9 cellular contexts compared by ENCODE assay signal in the genomic region with DNA sequence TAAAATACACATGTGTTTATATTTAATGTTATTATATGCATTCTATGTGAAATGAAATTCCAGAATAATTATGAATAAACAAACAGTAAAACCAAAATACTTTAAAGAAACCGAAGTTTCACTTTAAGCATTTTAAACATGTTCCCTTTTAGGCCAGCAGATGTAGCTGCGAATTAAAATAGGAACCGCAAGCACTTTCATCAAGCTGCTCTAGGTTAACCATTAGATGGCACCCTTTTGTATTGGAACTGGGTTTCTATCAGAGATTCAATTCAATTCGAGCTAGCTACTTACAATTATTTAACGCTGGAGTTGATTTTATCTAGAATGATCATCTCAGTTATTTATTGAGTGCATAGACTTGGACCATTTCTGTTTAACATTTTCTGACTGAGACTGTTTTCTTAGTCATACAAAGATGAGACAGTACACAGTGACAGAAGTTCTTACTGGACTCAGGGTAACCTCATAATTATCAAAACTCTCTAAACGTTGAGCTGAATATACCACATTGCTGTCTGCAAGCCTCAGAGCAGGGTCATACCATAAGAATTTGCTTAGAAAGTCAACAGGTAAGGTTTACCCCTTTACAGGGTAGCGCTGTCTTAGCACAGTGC. TPM values are rescaled to one million over a fixed set of nuclear protein-coding genes. Genes with fewer than 3 reads are reported as not detected.
A peak's percentile ranks its signal among the peaks of the same experiment; 100 is the strongest.
DNase-seq lines count a peak whose midpoint lies in the region; ATAC-seq and TF ChIP-seq lines count a peak whose summit lies in the region.
"Had no signal": no experiment of that assay in that cellular context is flagged by ENCODE, and none has a peak within 500 bp of the region (broad histone marks: within the 10 kb centered on the region; RNA-seq: fewer than 3 reads in every experiment).

No MANE protein-coding gene starts in this region.

- H3K4me1 Mint-ChIP-seq in CD4-positive, CD25-positive, alpha-beta regulatory T cell, result peaks cover 3 to 17% (median 13%) of the 10 kb centered on the region in 4 donors

- no peaks in the 10 kb centered on the region for H3K27me3 ChIP-seq in CD4-positive, CD25-positive, alpha-beta regulatory T cell (ENCODE audit: control insufficient read depth, insufficient read depth, low read length)
- no peaks in the 10 kb centered on the region for H3K27me3 ChIP-seq in thyroid gland

- no peaks in the 10 kb centered on the region for H3K9me3 Mint-ChIP-seq in CD4-positive, CD25-positive, alpha-beta regulatory T cell
- H3K9me3 Mint-ChIP-seq: T-helper 1 cell treated with Interleukin-12 subunit alpha and Interleukin-12 subunit beta and Interleukin-4 antibody, amounts not matched to agents 30 μg/mL and 1 μg/mL, for 36 hours had no signal

- no peaks in the 10 kb centered on the region for H3K27me3 Mint-ChIP-seq in CD4-positive, CD25-positive, alpha-beta regulatory T cell

- H3K27ac Mint-ChIP-seq in CD4-positive, CD25-positive, alpha-beta regulatory T cell, result no peak overlapping the region
- H3K27ac Mint-ChIP-seq: T-helper 1 cell treated with Interleukin-12 subunit alpha and Interleukin-12 subunit beta and Interleukin-4 antibody, amounts not matched to agents 30 μg/mL and 1 μg/mL, for 36 hours had no signal

- H3K4me1 ChIP-seq in CD4-positive, CD25-positive, alpha-beta regulatory T cell (ENCODE audit: control insufficient read depth, insufficient read depth, low read length, poor library complexity, severe bottlenecking), result peaks cover 4% of the 10 kb centered on the region
- H3K4me1 ChIP-seq in thyroid gland, result peaks cover 8 to 13% of the 10 kb centered on the region in 2 donors

- intact Hi-C loops in thyroid gland (cut with DNase I), result loop anchor here (10.0 kb wide), 1 partner anchor 350 kb away; no protein-coding TSS in a partner anchor

- peak; percentile 80 for TF ChIP-seq CTCF in astrocyte of the spinal cord (IDR thresholded peaks at IDR 0.05; ENCODE audit: low read depth, low read length)
- TF ChIP-seq CTCF in thyroid gland (IDR thresholded peaks at IDR 0.05), result peak; percentile 65 to 94 (median 77)

- peak; percentile 83 to 91 for ATAC-seq in CD4-positive, CD25-positive, alpha-beta regulatory T cell (ENCODE audit: low read depth in 2 of 2)
- peak; percentile 86 for ATAC-seq in GM19372 (IDR thresholded peaks at IDR 0.05; ENCODE audit: low read depth, unreplicated experiment)
- ATAC-seq in HG03520 (IDR thresholded peaks at IDR 0.05; ENCODE audit: unreplicated experiment), result peak; percentile 51

- in situ Hi-C loops in astrocyte of the spinal cord (cut with HindIII; ENCODE audit: low sequenced_read_pairs), result no loop called here

- no peak overlapping the region for H3K27ac ChIP-seq in CD4-positive, CD25-positive, alpha-beta regulatory T cell (ENCODE audit: insufficient read depth, low read length, poor library complexity, severe bottlenecking)
- peak overlapping the region in 1 of 3 donors; percentile 24 for H3K27ac ChIP-seq in thyroid gland

- peaks cover 46% of the 10 kb centered on the region for H3K36me3 Mint-ChIP-seq in CD4-positive, CD25-positive, alpha-beta regulatory T cell

- H3K36me3 ChIP-seq in CD4-positive, CD25-positive, alpha-beta regulatory T cell (ENCODE audit: control insufficient read depth, insufficient read depth, low read length), result peaks cover 40% of the 10 kb centered on the region
- H3K36me3 ChIP-seq in thyroid gland, result peaks cover 8 to 26% of the 10 kb centered on the region in 2 donors

- peak; percentile 20 to 84 (median 68) for DNase-seq in CD4-positive, CD25-positive, alpha-beta regulatory T cell
- DNase-seq in astrocyte of the spinal cord (ENCODE audit: low read depth, low spot score), result peak; percentile 81
- peak; percentile 83 for DNase-seq in inferior parietal cortex (ENCODE audit: extremely low spot score)
- no peak for DNase-seq in thyroid gland
- DNase-seq in SHP77 treated with DMSO at 0.1 percent for 48 hours (lab: John Stamatoyannopoulos, UW), result no peak
- DNase-seq in SIG-M5 (lab: John Stamatoyannopoulos, UW), result no peak

- no peaks in the 10 kb centered on the region for H3K9me3 ChIP-seq in CD4-positive, CD25-positive, alpha-beta regulatory T cell (ENCODE audit: control insufficient read depth in 2 of 2, low read length in 2 of 2)
- no peaks in the 10 kb centered on the region for H3K9me3 ChIP-seq in thyroid gland

- no peak overlapping the region for H3K4me3 Mint-ChIP-seq in CD4-positive, CD25-positive, alpha-beta regulatory T cell
- H3K4me3 Mint-ChIP-seq: T-helper 1 cell treated with Interleukin-12 subunit alpha and Interleukin-12 subunit beta and Interleukin-4 antibody, amounts not matched to agents 30 μg/mL and 1 μg/mL, for 36 hours had no signal

- no peak for TF ChIP-seq POLR2A in thyroid gland (IDR thresholded peaks at IDR 0.05)

- WGBS in thyroid gland, 2 donors, result 15 to 22% methylated on average over 7 of the region's 7 CpGs

- H3K4me3 ChIP-seq in CD4-positive, CD25-positive, alpha-beta regulatory T cell (ENCODE audit: low read depth, low read length), result no peak overlapping the region
- H3K4me3 ChIP-seq in astrocyte of the spinal cord (ENCODE audit: low read depth, low read length) (no peak overlapping the region), thyroid gland (replicated peaks in 1 of 3) (no peak overlapping the region)

RNA-seq across cellular contexts. Expression of a gene that starts 8.5 kb away (rescaled TPM):
- 10.1 TPM for total RNA-seq in CD4-positive, CD25-positive, alpha-beta regulatory T cell
- polyA plus RNA-seq in CD4-positive, CD25-positive, alpha-beta regulatory T cell, result 10 to 100 TPM in 3 of 4 donors, 1 to 10 TPM in 1; 8.7 to 14.2 (median 10.4) TPM
- total RNA-seq in thyroid gland, result 10 to 100 TPM in 2 of 4 donors, 1 to 10 TPM in 2; 7.0 to 14.0 (median 9.7) TPM

Comparison
In these comparisons a context has a peak if more than half of its experiments do, and no peak if none do; other contexts are left out.
1. DNase-seq: peak in CD4-positive, CD25-positive, alpha-beta regulatory T cell (3 of 3), astrocyte of the spinal cord (single experiment) and inferior parietal cortex (single experiment); none in thyroid gland (0 of 2), SHP77 treated with DMSO at 0.1 percent for 48 hours (single experiment) and SIG-M5 (single experiment).
2. Peak in every context shown above with its lines, with median percentiles within 50 percentile points of each other: ATAC-seq.